17 cellular contexts compared by ENCODE assay signal in genomic region chr7:37820708-37821468, GRCh38. TPM values are rescaled to one million over a fixed set of nuclear protein-coding genes. Genes with fewer than 3 reads are reported as not detected.
DNase-seq lines count a peak whose midpoint lies in the region; ATAC-seq and TF ChIP-seq lines count a peak whose summit lies in the region.
"Had no signal": no experiment of that assay in that cellular context is flagged by ENCODE, and none has a peak within 500 bp of the region (broad histone marks: within the 10 kb centered on the region; RNA-seq: fewer than 3 reads in every experiment).

No MANE protein-coding gene starts in this region.

- ATAC-seq in GM18502 (IDR thresholded peaks at IDR 0.05; ENCODE audit: poor library complexity, unreplicated experiment) (peak; percentile 82), GM19463 (IDR thresholded peaks at IDR 0.05; ENCODE audit: unreplicated experiment) (peak; percentile 63), HG02798 (IDR thresholded peaks at IDR 0.05; ENCODE audit: poor library complexity, unreplicated experiment) (peak; percentile 79), HG03469 (IDR thresholded peaks at IDR 0.05; ENCODE audit: unreplicated experiment) (peak; percentile 36)
- ATAC-seq: heart right ventricle, left lung had no signal

- no peaks in the 10 kb centered on the region for H3K36me3 ChIP-seq in breast epithelium
- H3K36me3 ChIP-seq: heart right ventricle, left lung had no signal

- TF ChIP-seq POLR2A in breast epithelium (IDR thresholded peaks at IDR 0.05), result no peak

- DNase-seq in GOT3 (lab: John Stamatoyannopoulos, UW) (no peak), breast epithelium (ENCODE audit: low spot score in 2 of 2) (no peak), NCI-H226 (no peak), GM13976 (ENCODE audit: low spot score) (no peak)
- DNase-seq: activated naive CD8-positive, alpha-beta T cell treated with anti-CD3 and anti-CD28 coated beads for 36 hours; heart right ventricle; left lung; NCI-H2171; stimulated activated CD4-positive, alpha-beta T cell treated with anti-CD3 and anti-CD28 coated beads, Interleukin-2, amount 100 ng/mL, for 48 hours; stimulated activated naive B cell treated with anti-CD40 and anti-IgM and Interleukin-4, amounts not matched to agents 10 μg/mL and 1 μg/mL and 100 μg/mL, for 72 hours had no signal

- intact Hi-C loops in breast epithelium (cut with DNase I; ENCODE audit: low total_unique reads), result no loop called here

- H3K4me1 ChIP-seq in breast epithelium, result no peaks in the 10 kb centered on the region
- H3K4me1 ChIP-seq: heart right ventricle, left lung had no signal

- H3K4me3 ChIP-seq in breast epithelium, result no peak overlapping the region
- H3K4me3 ChIP-seq: heart right ventricle, left lung had no signal

- H3K9me3 ChIP-seq in breast epithelium, result peaks cover 0 to 8% of the 10 kb centered on the region in 2 donors

- TF ChIP-seq CTCF in breast epithelium (IDR thresholded peaks at IDR 0.05) (no peak), GM13976 (IDR thresholded peaks at IDR 0.05; ENCODE audit: borderline replicate concordance, control extremely low read depth, extremely low read depth, insufficient read depth, missing control alignments) (no peak)

- in situ Hi-C loops in GM13976 (cut with MboI; ENCODE audit: low sequenced_read_pairs, unreplicated experiment), result no loop called here

- no peaks in the 10 kb centered on the region for H3K27me3 ChIP-seq in breast epithelium
- H3K27me3 ChIP-seq: heart right ventricle, left lung had no signal

- H3K27ac ChIP-seq in breast epithelium, result no peak overlapping the region
- H3K27ac ChIP-seq: heart right ventricle, left lung had no signal

RNA-seq across cellular contexts. Expression of gene NME8, which starts 27.5 kb away (rescaled TPM):
- total RNA-seq in breast epithelium, result not detected
- total RNA-seq: activated naive CD8-positive, alpha-beta T cell treated with anti-CD3 and anti-CD28 coated beads for 36 hours; cerebellum; H4; myocyte had no signal
